ENCODE assay signal across 19 cellular contexts in the genomic region with DNA sequence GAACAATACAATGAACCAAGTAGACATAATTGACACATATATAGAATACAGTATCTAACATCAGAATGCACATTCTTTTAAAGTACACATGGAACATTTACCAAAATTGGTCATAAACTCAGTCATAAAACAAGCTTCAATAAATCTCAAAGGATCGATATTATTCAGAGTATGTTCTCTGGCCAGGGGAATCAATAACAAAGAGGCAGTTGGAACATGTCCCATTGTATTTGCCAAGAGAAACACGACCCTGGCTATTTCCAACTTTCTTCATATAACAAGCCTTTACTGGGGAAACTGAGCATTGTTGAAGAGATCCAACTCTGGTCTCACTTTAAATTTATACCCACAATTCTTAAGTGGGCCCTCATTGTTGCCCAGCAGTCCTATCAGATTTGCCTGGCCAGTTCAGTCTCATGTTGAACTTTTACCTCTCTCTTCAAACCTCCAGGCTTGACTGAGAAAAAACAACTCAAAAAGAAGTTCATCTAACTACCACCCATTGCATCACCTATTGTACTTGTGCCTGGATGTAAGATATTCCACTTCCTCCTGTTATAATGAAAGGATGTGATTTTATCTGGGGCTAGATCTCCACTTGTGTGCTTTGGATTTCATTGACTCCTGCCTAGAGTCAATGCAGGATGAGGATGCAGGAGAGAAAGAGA.
"Had no signal": no experiment of that assay in that cellular context is flagged by ENCODE, and none has a peak within 500 bp of the region (broad histone marks: within the 10 kb centered on the region; RNA-seq: fewer than 3 reads in every experiment).

No MANE protein-coding gene starts in this region.

- H3K4me1 Mint-ChIP-seq: central memory CD8-positive, alpha-beta T cell; endodermal cell; natural killer cell; stimulated activated effector memory CD8-positive, alpha-beta T cell treated with anti-CD3 and anti-CD28 coated beads, Interleukin-12 subunit alpha, Interleukin-12 subunit beta, amount 100 ng/mL, for 72 hours had no signal

- H3K4me3 Mint-ChIP-seq: central memory CD8-positive, alpha-beta T cell; endodermal cell; natural killer cell; stimulated activated effector memory CD8-positive, alpha-beta T cell treated with anti-CD3 and anti-CD28 coated beads, Interleukin-12 subunit alpha, Interleukin-12 subunit beta, amount 100 ng/mL, for 72 hours had no signal

- H3K9me3 Mint-ChIP-seq: central memory CD8-positive, alpha-beta T cell; endodermal cell; natural killer cell; stimulated activated effector memory CD8-positive, alpha-beta T cell treated with anti-CD3 and anti-CD28 coated beads, Interleukin-12 subunit alpha, Interleukin-12 subunit beta, amount 100 ng/mL, for 72 hours had no signal

- H3K36me3 Mint-ChIP-seq: natural killer cell; stimulated activated effector memory CD8-positive, alpha-beta T cell treated with anti-CD3 and anti-CD28 coated beads, Interleukin-12 subunit alpha, Interleukin-12 subunit beta, amount 100 ng/mL, for 72 hours had no signal

- H3K27ac Mint-ChIP-seq: endodermal cell; natural killer cell; stimulated activated effector memory CD8-positive, alpha-beta T cell treated with anti-CD3 and anti-CD28 coated beads, Interleukin-12 subunit alpha, Interleukin-12 subunit beta, amount 100 ng/mL, for 72 hours had no signal

- ATAC-seq: natural killer cell; psoas muscle; sciatic nerve; stimulated activated effector memory CD8-positive, alpha-beta T cell treated with anti-CD3 and anti-CD28 coated beads, Interleukin-12 subunit alpha, Interleukin-12 subunit beta, amount 100 ng/mL, for 72 hours had no signal

- DNase-seq: dorsolateral prefrontal cortex; effector CD4-positive, alpha-beta T cell; endodermal cell; hypothalamus; natural killer cell; occipital lobe; ovary; posterior cingulate gyrus; psoas muscle; stimulated activated CD4-positive, alpha-beta T cell treated with anti-CD3 and anti-CD28 coated beads, Interleukin-12 subunit alpha, Interleukin-12 subunit beta, amount 100 ng/mL, for 4 hours; stimulated activated CD4-positive, alpha-beta T cell treated with anti-CD3 and anti-CD28 coated beads, Interleukin-2, amount 100 ng/mL, for 24 hours; stimulated activated CD4-positive, alpha-beta T cell treated with anti-CD3 and anti-CD28 coated beads, Interleukin-4, amount 100 ng/mL, for 24 hours; stimulated activated naive CD4-positive, alpha-beta T cell treated with Interleukin-2 at 50 U/mL for 16 hours; stomach; thyroid gland; trophoblast cell had no signal
